In the genomic region with DNA sequence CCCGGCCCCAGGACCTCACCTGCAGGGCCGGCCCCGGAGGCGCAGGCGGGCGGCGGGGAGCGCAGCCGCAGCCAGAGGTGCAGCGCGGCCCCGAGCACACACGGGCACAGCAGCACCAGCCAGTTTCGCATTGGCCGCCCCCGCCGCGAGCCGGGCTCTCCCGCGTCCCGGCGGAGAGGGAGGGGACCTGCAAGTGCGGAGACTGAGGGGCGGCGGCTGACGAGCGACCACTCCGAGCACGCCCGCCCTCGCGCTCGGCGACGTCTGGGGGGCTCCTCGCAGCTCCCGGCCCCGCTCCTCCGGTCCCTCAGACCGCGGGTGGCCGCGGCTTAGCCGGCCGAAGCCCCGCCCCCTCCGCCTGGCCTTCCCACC, we compare ENCODE assay signal across 1 cellular context.
TF ChIP-seq lines count a peak whose summit lies in the region.

A gene (minus strand): TSS at position 331 of the 372 bp plus-strand sequence. CDS start 200 bp downstream, at position 131.

TF ChIP-seq in GM12878, 131 proteins besides CTCF, POLR2A, EP300 and RAD21 (continued from another document):
- TF ChIP-seq, protein P1, sequence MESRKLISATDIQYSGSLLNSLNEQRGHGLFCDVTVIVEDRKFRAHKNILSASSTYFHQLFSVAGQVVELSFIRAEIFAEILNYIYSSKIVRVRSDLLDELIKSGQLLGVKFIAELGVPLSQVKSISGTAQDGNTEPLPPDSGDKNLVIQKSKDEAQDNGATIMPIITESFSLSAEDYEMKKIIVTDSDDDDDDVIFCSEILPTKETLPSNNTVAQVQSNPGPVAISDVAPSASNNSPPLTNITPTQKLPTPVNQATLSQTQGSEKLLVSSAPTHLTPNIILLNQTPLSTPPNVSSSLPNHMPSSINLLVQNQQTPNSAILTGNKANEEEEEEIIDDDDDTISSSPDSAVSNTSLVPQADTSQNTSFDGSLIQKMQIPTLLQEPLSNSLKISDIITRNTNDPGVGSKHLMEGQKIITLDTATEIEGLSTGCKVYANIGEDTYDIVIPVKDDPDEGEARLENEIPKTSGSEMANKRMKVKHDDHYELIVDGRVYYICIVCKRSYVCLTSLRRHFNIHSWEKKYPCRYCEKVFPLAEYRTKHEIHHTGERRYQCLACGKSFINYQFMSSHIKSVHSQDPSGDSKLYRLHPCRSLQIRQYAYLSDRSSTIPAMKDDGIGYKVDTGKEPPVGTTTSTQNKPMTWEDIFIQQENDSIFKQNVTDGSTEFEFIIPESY (IDR thresholded peaks at IDR 0.05) = no peak
- 0 out of 2 replicates have a peak, but pooled peaks have one; percentile 11 for TF ChIP-seq ZSCAN29 (IDR thresholded peaks at IDR 0.05)
- TF ChIP-seq, protein P2, sequence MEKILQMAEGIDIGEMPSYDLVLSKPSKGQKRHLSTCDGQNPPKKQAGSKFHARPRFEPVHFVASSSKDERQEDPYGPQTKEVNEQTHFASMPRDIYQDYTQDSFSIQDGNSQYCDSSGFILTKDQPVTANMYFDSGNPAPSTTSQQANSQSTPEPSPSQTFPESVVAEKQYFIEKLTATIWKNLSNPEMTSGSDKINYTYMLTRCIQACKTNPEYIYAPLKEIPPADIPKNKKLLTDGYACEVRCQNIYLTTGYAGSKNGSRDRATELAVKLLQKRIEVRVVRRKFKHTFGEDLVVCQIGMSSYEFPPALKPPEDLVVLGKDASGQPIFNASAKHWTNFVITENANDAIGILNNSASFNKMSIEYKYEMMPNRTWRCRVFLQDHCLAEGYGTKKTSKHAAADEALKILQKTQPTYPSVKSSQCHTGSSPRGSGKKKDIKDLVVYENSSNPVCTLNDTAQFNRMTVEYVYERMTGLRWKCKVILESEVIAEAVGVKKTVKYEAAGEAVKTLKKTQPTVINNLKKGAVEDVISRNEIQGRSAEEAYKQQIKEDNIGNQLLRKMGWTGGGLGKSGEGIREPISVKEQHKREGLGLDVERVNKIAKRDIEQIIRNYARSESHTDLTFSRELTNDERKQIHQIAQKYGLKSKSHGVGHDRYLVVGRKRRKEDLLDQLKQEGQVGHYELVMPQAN (conservative IDR thresholded peaks at IDR 0.05) = peak; percentile 82
- TF ChIP-seq GATAD2B (conservative IDR thresholded peaks at IDR 0.05; ENCODE audit: low read depth) = peak; percentile 95
- TF ChIP-seq DPF2 (IDR thresholded peaks at IDR 0.05) = peak; percentile 90
